14 cellular contexts compared by ENCODE assay signal in the genomic region with DNA sequence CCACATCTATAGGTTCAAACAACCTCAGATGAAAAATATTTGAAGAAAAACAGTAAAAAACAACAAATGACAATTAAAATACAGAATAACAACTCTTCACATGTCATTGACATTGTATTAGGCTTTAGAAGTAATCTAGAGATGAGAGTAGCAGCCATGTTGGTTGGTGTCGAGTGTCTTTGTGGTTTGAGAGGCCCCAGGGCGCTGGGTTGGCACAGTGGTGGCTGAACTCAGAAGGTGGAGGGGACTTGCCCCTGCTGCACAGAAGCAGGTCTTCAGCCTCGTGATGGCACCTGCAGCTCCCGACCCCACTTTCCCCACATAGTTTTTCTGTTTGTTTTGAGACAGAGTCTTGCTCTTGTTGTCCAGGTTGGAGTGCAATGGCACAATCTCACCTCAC.
DNase-seq lines count a peak whose midpoint lies in the region; ATAC-seq and TF ChIP-seq lines count a peak whose summit lies in the region.
"Had no signal": no experiment of that assay in that cellular context is flagged by ENCODE, and none has a peak within 500 bp of the region (broad histone marks: within the 10 kb centered on the region; RNA-seq: fewer than 3 reads in every experiment).

No MANE protein-coding gene starts in this region.

- H2AFZ ChIP-seq in DND-41 (ENCODE audit: low read depth, low read length) = no peak overlapping the region
- no peak overlapping the region for H2AFZ ChIP-seq in GM23338
- peak overlapping the region; percentile 7 for H2AFZ ChIP-seq in Loucy (ENCODE audit: low read length)

- no peaks in the 10 kb centered on the region for H3K4me1 ChIP-seq in DND-41 (ENCODE audit: insufficient read depth, low read length)
- peaks cover 15% of the 10 kb centered on the region for H3K4me1 ChIP-seq in GM23338 (ENCODE audit: insufficient read depth)
- H3K4me1 ChIP-seq in Loucy (ENCODE audit: insufficient read depth, low read length, poor library complexity, severe bottlenecking) = peaks cover 5% of the 10 kb centered on the region
- H3K4me1 ChIP-seq: A549, BE2C had no signal

- H3K4me3 Mint-ChIP-seq in GM23338 = no peak overlapping the region
- H3K4me3 Mint-ChIP-seq: CD4-positive, alpha-beta memory T cell had no signal

- H3K4me2 ChIP-seq in DND-41 (ENCODE audit: insufficient read depth, low read length) (no peak overlapping the region), GM23338 (no peak overlapping the region), Loucy (ENCODE audit: low read depth, low read length, poor library complexity, severe bottlenecking) (no peak overlapping the region)
- H3K4me2 ChIP-seq: A549 had no signal

- H3K27ac ChIP-seq in DND-41 (ENCODE audit: low read length) (no peak overlapping the region), GM23338 (ENCODE audit: low read depth) (no peak overlapping the region)
- H3K27ac ChIP-seq: A549, C4-2B, HL-60 had no signal

- peaks cover 4% of the 10 kb centered on the region for H3K27me3 Mint-ChIP-seq in GM23338 (ENCODE audit: insufficient read depth, low read depth, poor library complexity)

- H3K9me3 ChIP-seq in DND-41 (ENCODE audit: insufficient read depth, low read length, severe bottlenecking) = no peaks in the 10 kb centered on the region
- no peaks in the 10 kb centered on the region for H3K9me3 ChIP-seq in Loucy (ENCODE audit: insufficient read depth, low read depth, low read length)
- H3K9me3 ChIP-seq: A549, BE2C had no signal

- H4K20me1 ChIP-seq in DND-41 (ENCODE audit: insufficient read depth, low read length) (no peaks in the 10 kb centered on the region), GM23338 (replicated peaks; ENCODE audit: insufficient read depth) (peaks cover 22% of the 10 kb centered on the region; the same call in 1 of the 2 replicates), Loucy (ENCODE audit: insufficient read depth, low read length, poor library complexity, severe bottlenecking) (no peaks in the 10 kb centered on the region)

- H3K27ac Mint-ChIP-seq in GM23338 = no peak overlapping the region
- H3K27ac Mint-ChIP-seq: CD4-positive, alpha-beta memory T cell had no signal

- peak; percentile 39 for DNase-seq in DND-41
- DNase-seq in GM23338 (ENCODE audit: low spot score) = no peak
- DNase-seq in myocyte (ENCODE audit: low read depth) = peak; percentile 20
- no peak for DNase-seq in activated T-cell treated with anti-CD3 and anti-CD28 coated beads for 4 hours
- DNase-seq in NCI-H446 (lab: John Stamatoyannopoulos, UW) = no peak
- no peak for DNase-seq in NCI-H2107 treated with DMSO at 0.1 percent for 48 hours (lab: John Stamatoyannopoulos, UW; ENCODE audit: unreplicated experiment)
- DNase-seq: BE2C; CD4-positive, alpha-beta memory T cell; GF-D8 had no signal

- no peak overlapping the region for H3K4me3 ChIP-seq in DND-41 (ENCODE audit: low read depth in 1 of 2, low read length in 2 of 2)
- H3K4me3 ChIP-seq in GM23338 = no peak overlapping the region
- H3K4me3 ChIP-seq in Loucy (ENCODE audit: low read length, poor library complexity, severe bottlenecking) = no peak overlapping the region
- H3K4me3 ChIP-seq: A549 had no signal

- no peak for TF ChIP-seq CTCF in DND-41 (IDR thresholded peaks at IDR 0.05; ENCODE audit: borderline replicate concordance, extremely low read depth, low read length, poor library complexity, severe bottlenecking)
- no peak for TF ChIP-seq CTCF in GM23338 (conservative IDR thresholded peaks at IDR 0.05; ENCODE audit: low read depth in 2 of 2)
- TF ChIP-seq CTCF in Loucy (conservative IDR thresholded peaks at IDR 0.05; ENCODE audit: low read length) = no peak

- peaks cover 24% of the 10 kb centered on the region for H3K4me1 Mint-ChIP-seq in GM23338
- H3K4me1 Mint-ChIP-seq: CD4-positive, alpha-beta memory T cell had no signal

- H3K9ac ChIP-seq in DND-41 (ENCODE audit: low read depth, low read length) (no peak overlapping the region), Loucy (ENCODE audit: low read depth, low read length, poor library complexity, severe bottlenecking) (no peak overlapping the region)

- no peaks in the 10 kb centered on the region for H3K79me2 ChIP-seq in DND-41 (ENCODE audit: insufficient read depth, low read length)
- H3K79me2 ChIP-seq in GM23338 (replicated peaks; ENCODE audit: insufficient read depth) = peaks cover 56% of the 10 kb centered on the region
- H3K79me2 ChIP-seq in Loucy (ENCODE audit: insufficient read depth, low read length) = no peaks in the 10 kb centered on the region

- ATAC-seq in DND-41 (ENCODE audit: insufficient read depth, low read depth) (peak; percentile 84), GM23338 (peak; percentile 36; the same call in 2 of the 3 replicates)
- ATAC-seq: A549, HCT116 had no signal

- H3K36me3 ChIP-seq in DND-41 (ENCODE audit: insufficient read depth, low read length) = no peaks in the 10 kb centered on the region
- 0 out of 2 replicates have a peak, but pooled peaks cover 3% of the 10 kb centered on the region for H3K36me3 ChIP-seq in GM23338 (ENCODE audit: insufficient read depth)
- H3K36me3 ChIP-seq in Loucy (ENCODE audit: insufficient read depth, low read length) = no peaks in the 10 kb centered on the region
- H3K36me3 ChIP-seq: BE2C had no signal

- H3K36me3 Mint-ChIP-seq in GM23338 (ENCODE audit: low read depth) = peaks cover 29% of the 10 kb centered on the region
- H3K36me3 Mint-ChIP-seq: CD4-positive, alpha-beta memory T cell had no signal

- no peaks in the 10 kb centered on the region for H3K27me3 ChIP-seq in DND-41 (ENCODE audit: insufficient read depth, low read length, poor library complexity)
- H3K27me3 ChIP-seq in GM23338 (ENCODE audit: insufficient read depth) = no peaks in the 10 kb centered on the region
- no peaks in the 10 kb centered on the region for H3K27me3 ChIP-seq in Loucy (ENCODE audit: insufficient read depth, low read length, poor library complexity, severe bottlenecking)
- H3K27me3 ChIP-seq: BE2C had no signal

- peaks cover 4% of the 10 kb centered on the region; the same call in 1 of the 3 replicates for H3K9me3 Mint-ChIP-seq in GM23338

- H3K9me2 ChIP-seq in GM23338 (ENCODE audit: insufficient read depth) (no peaks in the 10 kb centered on the region; the same call in 1 of the 2 replicates), Loucy (replicated peaks; ENCODE audit: low read depth, low read length) (no peaks in the 10 kb centered on the region)

- no peaks in the 10 kb centered on the region for H3F3A ChIP-seq in GM23338 (replicated peaks; ENCODE audit: low read depth)
- H3F3A ChIP-seq in Loucy (ENCODE audit: low read depth) = no peaks in the 10 kb centered on the region

TF ChIP-seq in GM23338, 12 proteins besides CTCF, POLR2A, EP300 and RAD21 (continues in another document):
- TF ChIP-seq CREB1 (CRISPR knock-in tag; IDR thresholded peaks at IDR 0.05; ENCODE audit: low read depth) = no peak
- TF ChIP-seq, protein P1, sequence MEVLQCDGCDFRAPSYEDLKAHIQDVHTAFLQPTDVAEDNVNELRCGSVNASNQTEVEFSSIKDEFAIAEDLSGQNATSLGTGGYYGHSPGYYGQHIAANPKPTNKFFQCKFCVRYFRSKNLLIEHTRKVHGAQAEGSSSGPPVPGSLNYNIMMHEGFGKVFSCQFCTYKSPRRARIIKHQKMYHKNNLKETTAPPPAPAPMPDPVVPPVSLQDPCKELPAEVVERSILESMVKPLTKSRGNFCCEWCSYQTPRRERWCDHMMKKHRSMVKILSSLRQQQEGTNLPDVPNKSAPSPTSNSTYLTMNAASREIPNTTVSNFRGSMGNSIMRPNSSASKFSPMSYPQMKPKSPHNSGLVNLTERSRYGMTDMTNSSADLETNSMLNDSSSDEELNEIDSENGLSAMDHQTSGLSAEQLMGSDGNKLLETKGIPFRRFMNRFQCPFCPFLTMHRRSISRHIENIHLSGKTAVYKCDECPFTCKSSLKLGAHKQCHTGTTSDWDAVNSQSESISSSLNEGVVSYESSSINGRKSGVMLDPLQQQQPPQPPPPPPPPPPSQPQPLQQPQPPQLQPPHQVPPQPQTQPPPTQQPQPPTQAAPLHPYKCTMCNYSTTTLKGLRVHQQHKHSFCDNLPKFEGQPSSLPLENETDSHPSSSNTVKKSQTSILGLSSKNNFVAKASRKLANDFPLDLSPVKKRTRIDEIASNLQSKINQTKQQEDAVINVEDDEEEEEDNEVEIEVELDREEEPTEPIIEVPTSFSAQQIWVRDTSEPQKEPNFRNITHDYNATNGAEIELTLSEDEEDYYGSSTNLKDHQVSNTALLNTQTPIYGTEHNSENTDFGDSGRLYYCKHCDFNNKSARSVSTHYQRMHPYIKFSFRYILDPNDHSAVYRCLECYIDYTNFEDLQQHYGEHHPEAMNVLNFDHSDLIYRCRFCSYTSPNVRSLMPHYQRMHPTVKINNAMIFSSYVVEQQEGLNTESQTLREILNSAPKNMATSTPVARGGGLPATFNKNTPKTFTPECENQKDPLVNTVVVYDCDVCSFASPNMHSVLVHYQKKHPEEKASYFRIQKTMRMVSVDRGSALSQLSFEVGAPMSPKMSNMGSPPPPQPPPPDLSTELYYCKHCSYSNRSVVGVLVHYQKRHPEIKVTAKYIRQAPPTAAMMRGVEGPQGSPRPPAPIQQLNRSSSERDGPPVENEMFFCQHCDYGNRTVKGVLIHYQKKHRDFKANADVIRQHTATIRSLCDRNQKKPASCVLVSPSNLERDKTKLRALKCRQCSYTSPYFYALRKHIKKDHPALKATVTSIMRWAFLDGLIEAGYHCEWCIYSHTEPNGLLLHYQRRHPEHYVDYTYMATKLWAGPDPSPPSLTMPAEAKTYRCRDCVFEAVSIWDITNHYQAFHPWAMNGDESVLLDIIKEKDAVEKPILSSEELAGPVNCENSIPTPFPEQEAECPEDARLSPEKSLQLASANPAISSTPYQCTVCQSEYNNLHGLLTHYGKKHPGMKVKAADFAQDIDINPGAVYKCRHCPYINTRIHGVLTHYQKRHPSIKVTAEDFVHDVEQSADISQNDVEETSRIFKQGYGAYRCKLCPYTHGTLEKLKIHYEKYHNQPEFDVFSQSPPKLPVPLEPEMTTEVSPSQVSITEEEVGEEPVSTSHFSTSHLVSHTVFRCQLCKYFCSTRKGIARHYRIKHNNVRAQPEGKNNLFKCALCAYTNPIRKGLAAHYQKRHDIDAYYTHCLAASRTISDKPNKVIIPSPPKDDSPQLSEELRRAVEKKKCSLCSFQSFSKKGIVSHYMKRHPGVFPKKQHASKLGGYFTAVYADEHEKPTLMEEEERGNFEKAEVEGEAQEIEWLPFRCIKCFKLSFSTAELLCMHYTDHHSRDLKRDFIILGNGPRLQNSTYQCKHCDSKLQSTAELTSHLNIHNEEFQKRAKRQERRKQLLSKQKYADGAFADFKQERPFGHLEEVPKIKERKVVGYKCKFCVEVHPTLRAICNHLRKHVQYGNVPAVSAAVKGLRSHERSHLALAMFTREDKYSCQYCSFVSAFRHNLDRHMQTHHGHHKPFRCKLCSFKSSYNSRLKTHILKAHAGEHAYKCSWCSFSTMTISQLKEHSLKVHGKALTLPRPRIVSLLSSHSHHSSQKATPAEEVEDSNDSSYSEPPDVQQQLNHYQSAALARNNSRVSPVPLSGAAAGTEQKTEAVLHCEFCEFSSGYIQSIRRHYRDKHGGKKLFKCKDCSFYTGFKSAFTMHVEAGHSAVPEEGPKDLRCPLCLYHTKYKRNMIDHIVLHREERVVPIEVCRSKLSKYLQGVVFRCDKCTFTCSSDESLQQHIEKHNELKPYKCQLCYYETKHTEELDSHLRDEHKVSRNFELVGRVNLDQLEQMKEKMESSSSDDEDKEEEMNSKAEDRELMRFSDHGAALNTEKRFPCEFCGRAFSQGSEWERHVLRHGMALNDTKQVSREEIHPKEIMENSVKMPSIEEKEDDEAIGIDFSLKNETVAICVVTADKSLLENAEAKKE (CRISPR knock-in tag; IDR thresholded peaks at IDR 0.05) = no peak

Comparison
In these comparisons a context has a peak if more than half of its experiments do, and no peak if none do; other contexts are left out.
1. DNase-seq: peak in DND-41 (single experiment) and myocyte (single experiment); none in GM23338 (single experiment), activated T-cell treated with anti-CD3 and anti-CD28 coated beads for 4 hours (single experiment), NCI-H446 (0 of 2) and NCI-H2107 treated with DMSO at 0.1 percent for 48 hours (single experiment).